ENCODE assay signal across 17 cellular contexts in genomic region chr22:17396531-17396930, GRCh38.
"Had no signal": no experiment of that assay in that cellular context is flagged by ENCODE, and none has a peak within 500 bp of the region (broad histone marks: within the 10 kb centered on the region; RNA-seq: fewer than 3 reads in every experiment).

No MANE protein-coding gene starts in this region.

- H3K4me3 Mint-ChIP-seq: activated naive CD8-positive, alpha-beta T cell treated with anti-CD3 and anti-CD28 coated beads, Interleukin-2, amount 50 U/mL, for 24 hours; memory B cell; neural crest cell had no signal

- DNase-seq: activated CD4-positive, alpha-beta T cell treated with anti-CD3 and anti-CD28 coated beads for 4 hours; activated CD8-positive, alpha-beta memory T cell treated with anti-CD3 and anti-CD28 coated beads for 24 hours; activated naive CD4-positive, alpha-beta T cell treated with Interleukin-2 at 50 U/mL for 16 hours; activated naive CD8-positive, alpha-beta T cell treated with anti-CD3 and anti-CD28 coated beads, Interleukin-2, amount 50 U/mL, for 24 hours; caudate nucleus; colonic mucosa; effector CD8-positive, alpha-beta T cell; hypothalamus; left colon; stimulated activated CD4-positive, alpha-beta T cell treated with anti-CD3 and anti-CD28 coated beads, Interleukin-15, amount 100 ng/mL, for 24 hours; stimulated activated CD4-positive, alpha-beta T cell treated with anti-CD3 and anti-CD28 coated beads, Interleukin-4, amount 100 ng/mL, for 24 hours; T-helper 9 cell; uterus had no signal

- ATAC-seq: activated naive CD8-positive, alpha-beta T cell treated with anti-CD3 and anti-CD28 coated beads, Interleukin-2, amount 50 U/mL, for 24 hours; left colon had no signal

- H3K9me3 Mint-ChIP-seq: activated naive CD8-positive, alpha-beta T cell treated with anti-CD3 and anti-CD28 coated beads, Interleukin-2, amount 50 U/mL, for 24 hours; memory B cell; neural crest cell had no signal

- H3K36me3 ChIP-seq: ascending aorta, colonic mucosa, uterus had no signal

- H3K27me3 ChIP-seq: ascending aorta, colonic mucosa, uterus had no signal

- H3K4me3 ChIP-seq: ascending aorta, colonic mucosa, uterus had no signal

- H3K27ac ChIP-seq: ascending aorta, colonic mucosa, epithelial cell of prostate, uterus had no signal

- H3K27ac Mint-ChIP-seq: activated naive CD8-positive, alpha-beta T cell treated with anti-CD3 and anti-CD28 coated beads, Interleukin-2, amount 50 U/mL, for 24 hours; memory B cell had no signal

- H3K36me3 Mint-ChIP-seq: memory B cell had no signal

- H3K4me1 Mint-ChIP-seq: memory B cell had no signal

- H3K4me1 ChIP-seq: ascending aorta, colonic mucosa, uterus had no signal
